ENCODE assay signal across 8 cellular contexts in genomic region chr6:129686941-129687627, GRCh38. TPM values are rescaled to one million over a fixed set of nuclear protein-coding genes. Genes with fewer than 3 reads are reported as not detected.
A peak's percentile ranks its signal among the peaks of the same experiment; 100 is the strongest.
DNase-seq lines count a peak whose midpoint lies in the region; ATAC-seq, FAIRE-seq and TF ChIP-seq lines count a peak whose summit lies in the region.

No MANE protein-coding gene starts in this region.

- H3K9me3 Mint-ChIP-seq in activated naive CD8-positive, alpha-beta T cell (ENCODE audit: low read depth) = no peaks in the 10 kb centered on the region
- H3K9me3 Mint-ChIP-seq in nephron progenitor cell = no peaks in the 10 kb centered on the region

- peak; percentile 32 for DNase-seq in OCI-M1 (lab: John Stamatoyannopoulos, UW)
- DNase-seq in nephron progenitor cell = no peak
- DNase-seq in NCI-H446 treated with DMSO at 0.1 percent for 48 hours (lab: John Stamatoyannopoulos, UW) = no peak
- no peak for DNase-seq in D721Med (ENCODE audit: insufficient read length, low spot score)
- DNase-seq in Karpas-422 = no peak

- no peaks in the 10 kb centered on the region for H3K9me3 ChIP-seq in Karpas-422 (ENCODE audit: low read length)

- H3K27ac ChIP-seq in Karpas-422 (ENCODE audit: low read length) = no peak overlapping the region

- no peaks in the 10 kb centered on the region for H3K36me3 Mint-ChIP-seq in activated naive CD8-positive, alpha-beta T cell
- H3K36me3 Mint-ChIP-seq in nephron progenitor cell (ENCODE audit: low read depth) = no peaks in the 10 kb centered on the region

- peaks cover 47% of the 10 kb centered on the region for H3K4me1 Mint-ChIP-seq in activated naive CD8-positive, alpha-beta T cell (ENCODE audit: low read depth)
- peaks cover 8% of the 10 kb centered on the region for H3K4me1 Mint-ChIP-seq in nephron progenitor cell

- no peak overlapping the region for H3K4me2 ChIP-seq in Karpas-422 (ENCODE audit: low read depth, low read length, poor library complexity, severe bottlenecking)

- H3K4me3 Mint-ChIP-seq in activated naive CD8-positive, alpha-beta T cell = peak overlapping the region; percentile 48
- H3K4me3 Mint-ChIP-seq in nephron progenitor cell = no peak overlapping the region

- H3K27ac Mint-ChIP-seq in activated naive CD8-positive, alpha-beta T cell = peak overlapping the region; percentile 9
- peak overlapping the region; percentile 14 for H3K27ac Mint-ChIP-seq in nephron progenitor cell

- TF ChIP-seq CTCF in nephron progenitor cell (IDR thresholded peaks at IDR 0.05) (no peak), D721Med (IDR thresholded peaks at IDR 0.05; ENCODE audit: insufficient read depth, missing control alignments) (no peak)

- H4K20me1 ChIP-seq in Karpas-422 (ENCODE audit: insufficient read depth, low read depth, low read length) = no peaks in the 10 kb centered on the region

- FAIRE-seq in D721Med (lab: Jason Lieb, UNC) = no peak

- H3K27me3 ChIP-seq in Karpas-422 (ENCODE audit: low read length) = no peaks in the 10 kb centered on the region

- H3K9ac ChIP-seq in Karpas-422 (ENCODE audit: low read length) = no peak overlapping the region

- no peak overlapping the region for H2AFZ ChIP-seq in Karpas-422 (ENCODE audit: low read length)

- no peaks in the 10 kb centered on the region for H3K79me2 ChIP-seq in Karpas-422 (ENCODE audit: low read length)

- no peak overlapping the region for H3K4me3 ChIP-seq in Karpas-422 (ENCODE audit: low read length)

- ATAC-seq in GM18861 (IDR thresholded peaks at IDR 0.05; ENCODE audit: unreplicated experiment) (peak; percentile 47), HG02852 (IDR thresholded peaks at IDR 0.05; ENCODE audit: unreplicated experiment) (peak; percentile 71)

- no peaks in the 10 kb centered on the region for H3K27me3 Mint-ChIP-seq in activated naive CD8-positive, alpha-beta T cell
- H3K27me3 Mint-ChIP-seq in nephron progenitor cell (ENCODE audit: low read depth, poor library complexity) = no peaks in the 10 kb centered on the region

- no peaks in the 10 kb centered on the region for H3K9me2 ChIP-seq in Karpas-422 (replicated peaks; ENCODE audit: insufficient read depth, low read length)

- peaks cover 41% of the 10 kb centered on the region for H3K4me1 ChIP-seq in Karpas-422 (ENCODE audit: low read length)

- H3K36me3 ChIP-seq in Karpas-422 (ENCODE audit: insufficient read depth, low read length) = no peaks in the 10 kb centered on the region

RNA-seq across cellular contexts. Expression of gene ARHGAP18, which starts 22.9 kb away (rescaled TPM):
- 0.65 and 1.6 TPM in 2 replicates for total RNA-seq in Karpas-422 (2014; rRNA removed; shearing (Covaris generic); ENCODE audit: low replicate concordance)
